ENCODE assay signal across 24 cellular contexts in genomic region chr9:134441227-134442086, GRCh38.
A peak's percentile ranks its signal among the peaks of the same experiment; 100 is the strongest.
DNase-seq lines count a peak whose midpoint lies in the region; ATAC-seq, FAIRE-seq and TF ChIP-seq lines count a peak whose summit lies in the region.
"Had no signal": no experiment of that assay in that cellular context is flagged by ENCODE, and none has a peak within 500 bp of the region (broad histone marks: within the 10 kb centered on the region; RNA-seq: fewer than 3 reads in every experiment).

No MANE protein-coding gene starts in this region.

- H3K79me1 ChIP-seq in H1 (ENCODE audit: low read depth, low read length) (no peaks in the 10 kb centered on the region), neuronal stem cell (ENCODE audit: low read depth, low read length) (no peaks in the 10 kb centered on the region)

- H3K4me3 ChIP-seq in BLaER1 treated with 17β-estradiol and CSF1 and Interleukin-3, amounts not matched to agents 10 nM and 100 nM = peak overlapping the region in 1 of 10 experiments; percentile 1; a peak in 1 of 20 replicates
- H3K4me3 ChIP-seq in NB4 (ENCODE audit: low read depth, low read length) (no peak overlapping the region), H1 (ENCODE audit: extremely low read depth in 1 of 4, insufficient read depth in 2 of 4, low read depth in 3 of 4, low read length in 4 of 4) (no peak overlapping the region), neuronal stem cell (ENCODE audit: low read length in 2 of 2) (peak overlapping the region in 1 of 2 donors; percentile 36)
- H3K4me3 ChIP-seq: ascending aorta, esophagus muscularis mucosa, prostate gland, smooth muscle cell, upper lobe of left lung had no signal

- H3K4ac ChIP-seq in H1 (replicated peaks; ENCODE audit: insufficient read length, low read depth, low read length) = no peak overlapping the region
- no peak overlapping the region for H3K4ac ChIP-seq in neuronal stem cell (ENCODE audit: low read length)

- H4K5ac ChIP-seq in H1 (ENCODE audit: insufficient read length, low read depth, low read length) = no peak overlapping the region

- DNase-seq in NB4 (ENCODE audit: low read depth) (peak; percentile 30), H1 (ENCODE audit: low read depth in 1 of 2, low spot score in 2 of 2) (no peak), neuronal stem cell (ENCODE audit: low spot score) (no peak), NCI-H2227 treated with DMSO at 0.1 percent for 48 hours (lab: John Stamatoyannopoulos, UW) (no peak), NCI-H2081 (lab: John Stamatoyannopoulos, UW) (no peak), NCI-H446 treated with DMSO at 0.1 percent for 48 hours (lab: John Stamatoyannopoulos, UW) (no peak)
- no peak for DNase-seq in activated CD4-positive, alpha-beta T cell treated with anti-CD3 and anti-CD28 coated beads for 36 hours
- DNase-seq: activated B cell treated with CpG ODN at 0.5 μM for 24 hours; activated CD4-positive, alpha-beta memory T cell treated with anti-CD3 and anti-CD28 coated beads, Interleukin-2, amount 10 ng/mL, durations not matched to agents 7 days and 5 days; activated naive CD4-positive, alpha-beta T cell treated with anti-CD3 and anti-CD28 coated beads for 36 hours; activated T-cell treated with anti-CD3 and anti-CD28 coated beads, Interleukin-2, amount 50 U/mL, for 1 hour; effector CD8-positive, alpha-beta T cell; midbrain; NCI-H146; NCI-H82; stimulated activated CD4-positive, alpha-beta T cell treated with anti-CD3 and anti-CD28 coated beads, Interleukin-4, amount 100 ng/mL, for 4 hours had no signal

- no peak overlapping the region for H3K56ac ChIP-seq in H1 (replicated peaks; ENCODE audit: insufficient read length, low read depth, low read length)

- 0 out of 22 replicates have a peak overlapping the region, but pooled peaks of 3 of the 11 experiments have one; percentile 14 to 28 (median 23) for H3K27ac ChIP-seq in BLaER1 treated with 17β-estradiol and CSF1 and Interleukin-3, amounts not matched to agents 10 nM and 100 nM
- H3K27ac ChIP-seq in H1 (ENCODE audit: low read depth, low read length) (no peak overlapping the region), neuronal stem cell (replicated peaks; ENCODE audit: low read length) (no peak overlapping the region)
- H3K27ac ChIP-seq: ascending aorta, esophagus muscularis mucosa, prostate gland, upper lobe of left lung had no signal

- TF ChIP-seq CTCF in NB4 (IDR thresholded peaks at IDR 0.05; ENCODE audit: low read depth, low read length) = no peak
- TF ChIP-seq CTCF in H1 (IDR thresholded peaks at IDR 0.05; ENCODE audit: control extremely low read depth in 1 of 3, insufficient read depth in 1 of 3, low read depth in 1 of 3, low read length in 3 of 3) = no peak

- no peaks in the 10 kb centered on the region for H3K23me2 ChIP-seq in H1 (ENCODE audit: low read depth, low read length)

- TF ChIP-seq POLR2A in NB4 (IDR thresholded peaks at IDR 0.05; ENCODE audit: extremely low read depth, insufficient read length) (no peak), H1 (IDR thresholded peaks at IDR 0.05; ENCODE audit: control extremely low read depth in 1 of 2, low read depth in 2 of 2, low read length in 2 of 2) (no peak)

- peaks cover 54 to 75% (median 69%) of the 10 kb centered on the region in 10 experiments for H3K4me1 ChIP-seq in BLaER1 treated with 17β-estradiol and CSF1 and Interleukin-3, amounts not matched to agents 10 nM and 100 nM
- H3K4me1 ChIP-seq in H1 (replicated peaks in 1 of 4; ENCODE audit: control insufficient read depth in 3 of 4, insufficient read depth in 4 of 4, low read length in 3 of 4) = peaks cover 0 to 9% (median 4%) of the 10 kb centered on the region in 4 experiments; a peak in 4 of 7 replicates
- peaks cover 20 to 25% of the 10 kb centered on the region in 2 donors for H3K4me1 ChIP-seq in neuronal stem cell (ENCODE audit: control insufficient read depth in 2 of 2, insufficient read depth in 1 of 2, low read depth in 1 of 2, low read length in 2 of 2)

- H2BK120ac ChIP-seq in H1 (replicated peaks; ENCODE audit: low read depth, low read length) = no peak overlapping the region
- no peak overlapping the region for H2BK120ac ChIP-seq in neuronal stem cell (ENCODE audit: low read depth, low read length)

- peak overlapping the region; percentile 33; the same call in 1 of the 2 replicates for H2AK5ac ChIP-seq in H1 (ENCODE audit: low read depth, low read length)
- H2AK5ac ChIP-seq in neuronal stem cell (ENCODE audit: low read depth, low read length) = peak overlapping the region; percentile 92

- no peaks in the 10 kb centered on the region for H3K36me3 Mint-ChIP-seq in activated CD4-positive, alpha-beta T cell treated with anti-CD3 and anti-CD28 coated beads for 36 hours (ENCODE audit: low read depth)
- H3K36me3 Mint-ChIP-seq: IgD-negative memory B cell had no signal

- H3K79me2 ChIP-seq in H1 (ENCODE audit: control insufficient read depth in 1 of 2, insufficient read depth in 2 of 2, low read length in 2 of 2) = no peaks in the 10 kb centered on the region

- no peak overlapping the region for H3K23ac ChIP-seq in H1 (ENCODE audit: insufficient read length)
- peak overlapping the region; percentile 87 for H3K23ac ChIP-seq in neuronal stem cell (ENCODE audit: low read depth, low read length, poor library complexity)

- H3K9ac ChIP-seq in BLaER1 treated with 17β-estradiol and CSF1 and Interleukin-3, amounts not matched to agents 10 nM and 100 nM = peak overlapping the region in 8 of 11 experiments; percentile 35 to 58 (median 46); a peak in 11 of 22 replicates
- H3K9ac ChIP-seq in H1 (replicated peaks in 1 of 4; ENCODE audit: extremely low read depth in 1 of 4, low read depth in 3 of 4, low read length in 3 of 4) (no peak overlapping the region), neuronal stem cell (ENCODE audit: low read depth, low read length, poor library complexity) (peak overlapping the region; percentile 78)

- CTCF ChIA-PET in H1 (lab: Charles Lee; ENCODE audit: partially characterized antibody) = interaction anchor here (1.3 to 3.4 kb wide), 12 partner anchors 10 to 272 kb away, joined by 3 to 53 read pairs (median 9); no protein-coding TSS in a partner anchor
- CTCF ChIA-PET in activated CD4-positive, alpha-beta T cell treated with anti-CD3 and anti-CD28 coated beads for 36 hours (lab: Charles Lee) = interaction anchor here (0.5 to 1.4 kb wide), 2 partner anchors 37 to 266 kb away, joined by 3 read pairs; no protein-coding TSS in a partner anchor

- peaks cover 5 to 67% (median 52%) of the 10 kb centered on the region in 11 experiments; a peak in 21 of 22 replicates for H4K20me1 ChIP-seq in BLaER1 treated with 17β-estradiol and CSF1 and Interleukin-3, amounts not matched to agents 10 nM and 100 nM
- H4K20me1 ChIP-seq in H1 (replicated peaks in 1 of 2; ENCODE audit: control insufficient read depth in 1 of 2, insufficient read depth in 2 of 2, low read length in 2 of 2) = peaks cover 0 to 5% of the 10 kb centered on the region in 2 experiments

- H4K91ac ChIP-seq in H1 (replicated peaks; ENCODE audit: insufficient read length, low read length) = peak overlapping the region; percentile 42
- no peak overlapping the region for H4K91ac ChIP-seq in neuronal stem cell (ENCODE audit: low read depth, low read length, poor library complexity)

- peaks cover 0 to 21% (median 11%) of the 10 kb centered on the region in 11 experiments; a peak in 16 of 22 replicates for H3K36me3 ChIP-seq in BLaER1 treated with 17β-estradiol and CSF1 and Interleukin-3, amounts not matched to agents 10 nM and 100 nM
- H3K36me3 ChIP-seq in H1 (ENCODE audit: control insufficient read depth in 2 of 4, insufficient read depth in 4 of 4, low read length in 3 of 4) (peaks cover 0 to 1% (median 0%) of the 10 kb centered on the region in 4 experiments; a peak in 1 of 8 replicates), neuronal stem cell (replicated peaks in 1 of 2; ENCODE audit: control insufficient read depth in 2 of 2, insufficient read depth in 2 of 2, low read length in 2 of 2) (peaks cover 0 to 4% of the 10 kb centered on the region in 2 donors)
- H3K36me3 ChIP-seq: prostate gland had no signal

- peaks cover 21% of the 10 kb centered on the region for H3K4me1 Mint-ChIP-seq in activated CD4-positive, alpha-beta T cell treated with anti-CD3 and anti-CD28 coated beads for 36 hours

- H2BK20ac ChIP-seq in H1 (ENCODE audit: low read length) = no peak overlapping the region

- H3K27me3 ChIP-seq in BLaER1 treated with 17β-estradiol and CSF1 and Interleukin-3, amounts not matched to agents 10 nM and 100 nM = peaks cover 0 to 10% (median 0%) of the 10 kb centered on the region in 11 experiments; a peak in 3 of 22 replicates
- H3K27me3 ChIP-seq in H1 (replicated peaks in 1 of 4; ENCODE audit: control insufficient read depth in 3 of 4, extremely low read depth in 1 of 4, insufficient read depth in 3 of 4, low read length in 3 of 4) (no peaks in the 10 kb centered on the region), neuronal stem cell (ENCODE audit: control insufficient read depth in 3 of 3, insufficient read depth in 3 of 3, low read depth in 1 of 3, low read length in 3 of 3) (no peaks in the 10 kb centered on the region)
- H3K27me3 ChIP-seq: ascending aorta, upper lobe of left lung had no signal

- H3K14ac ChIP-seq in H1 (ENCODE audit: insufficient read length) = no peak overlapping the region
- H3K14ac ChIP-seq in neuronal stem cell (ENCODE audit: low read length) = peak overlapping the region; percentile 96

- H2AFZ ChIP-seq in H1 (ENCODE audit: low read length) (no peak overlapping the region), neuronal stem cell (ENCODE audit: low read length) (no peak overlapping the region)

- H3K18ac ChIP-seq in H1 (ENCODE audit: extremely low read depth, low read length) (no peak overlapping the region), neuronal stem cell (ENCODE audit: low read length) (peak overlapping the region; percentile 98)

- no peak for TF ChIP-seq RAD21 in H1 (IDR thresholded peaks at IDR 0.05 in 1 of 2, conservative IDR thresholded peaks at IDR 0.05 in 1 of 2; ENCODE audit: low read depth in 2 of 2, low read length in 2 of 2)

- intact Hi-C loops in activated CD4-positive, alpha-beta T cell treated with anti-CD3 and anti-CD28 coated beads for 36 hours (cut with DNase I, micrococcal nuclease) = loop anchor here in 1 of 2 experiments (5.0 kb wide), 1 partner anchor 374 kb away; the partner anchor contains the start of gene BRD3

- H2BK12ac ChIP-seq in H1 (ENCODE audit: low read depth, low read length) (peak overlapping the region; percentile 33; the same call in 1 of the 2 replicates), neuronal stem cell (ENCODE audit: low read length) (no peak overlapping the region)

- H3K9me3 Mint-ChIP-seq in activated CD4-positive, alpha-beta T cell treated with anti-CD3 and anti-CD28 coated beads for 36 hours (ENCODE audit: low read depth) = no peaks in the 10 kb centered on the region
- H3K9me3 Mint-ChIP-seq: activated B cell treated with CpG ODN at 0.5 μM for 24 hours; activated naive CD4-positive, alpha-beta T cell treated with anti-CD3 and anti-CD28 coated beads for 36 hours; IgD-negative memory B cell had no signal

- H2BK5ac ChIP-seq in H1 (ENCODE audit: low read depth, low read length) = no peak overlapping the region
- no peak overlapping the region for H2BK5ac ChIP-seq in neuronal stem cell (ENCODE audit: low read length)

- no peak overlapping the region for H3K27ac Mint-ChIP-seq in activated CD4-positive, alpha-beta T cell treated with anti-CD3 and anti-CD28 coated beads for 36 hours
- H3K27ac Mint-ChIP-seq: activated B cell treated with CpG ODN at 0.5 μM for 24 hours; activated CD4-positive, alpha-beta memory T cell treated with anti-CD3 and anti-CD28 coated beads, Interleukin-2, amount 10 ng/mL, durations not matched to agents 7 days and 5 days; activated naive CD4-positive, alpha-beta T cell treated with anti-CD3 and anti-CD28 coated beads for 36 hours; IgD-negative memory B cell; T-helper 2 cell treated with Interferon-gamma antibody and Interleukin-4, amounts not matched to agents 5 μg/mL and 100 μg/mL, for 36 hours had no signal

- peak overlapping the region; percentile 57; the same call in 1 of the 2 replicates for H4K8ac ChIP-seq in H1 (ENCODE audit: extremely low read depth, insufficient read depth, low read length)
- H4K8ac ChIP-seq in neuronal stem cell (ENCODE audit: low read depth, low read length) = peak overlapping the region; percentile 93

- peaks cover 0 to 11% (median 6%) of the 10 kb centered on the region in 11 experiments; a peak in 7 of 22 replicates for H3K9me3 ChIP-seq in BLaER1 treated with 17β-estradiol and CSF1 and Interleukin-3, amounts not matched to agents 10 nM and 100 nM (replicated peaks in 1 of 11)
- H3K9me3 ChIP-seq in H1 (ENCODE audit: insufficient read depth in 2 of 2, low read depth in 1 of 2, low read length in 1 of 2) (peaks cover 0 to 2% of the 10 kb centered on the region in 2 experiments; a peak in 1 of 4 replicates), neuronal stem cell (replicated peaks in 1 of 2; ENCODE audit: control insufficient read depth in 2 of 2, insufficient read depth in 1 of 2, low read depth in 1 of 2, low read length in 2 of 2) (peaks cover 0 to 4% of the 10 kb centered on the region in 2 donors)
- H3K9me3 ChIP-seq: ascending aorta, esophagus muscularis mucosa, prostate gland, upper lobe of left lung had no signal

- no peak for ATAC-seq in activated CD4-positive, alpha-beta T cell treated with anti-CD3 and anti-CD28 coated beads for 36 hours

- peak overlapping the region; percentile 73 to 94 (median 89) for H3K4me2 ChIP-seq in BLaER1 treated with 17β-estradiol and CSF1 and Interleukin-3, amounts not matched to agents 10 nM and 100 nM
- no peak overlapping the region for H3K4me2 ChIP-seq in H1 (ENCODE audit: insufficient read depth in 1 of 2, low read depth in 2 of 2, low read length in 2 of 2)
- no peak overlapping the region for H3K4me2 ChIP-seq in neuronal stem cell (ENCODE audit: insufficient read depth, low read length, poor library complexity, severe bottlenecking)

- H2BK15ac ChIP-seq in H1 (ENCODE audit: low read length) (peak overlapping the region; percentile 92; the same call in 1 of the 2 replicates), neuronal stem cell (ENCODE audit: low read length) (peak overlapping the region; percentile 64)

- H3K4me3 Mint-ChIP-seq in activated CD4-positive, alpha-beta T cell treated with anti-CD3 and anti-CD28 coated beads for 36 hours = no peak overlapping the region
- H3K4me3 Mint-ChIP-seq: activated B cell treated with CpG ODN at 0.5 μM for 24 hours; activated CD4-positive, alpha-beta memory T cell treated with anti-CD3 and anti-CD28 coated beads, Interleukin-2, amount 10 ng/mL, durations not matched to agents 7 days and 5 days; activated naive CD4-positive, alpha-beta T cell treated with anti-CD3 and anti-CD28 coated beads for 36 hours; IgD-negative memory B cell; T-helper 2 cell treated with Interferon-gamma antibody and Interleukin-4, amounts not matched to agents 5 μg/mL and 100 μg/mL, for 36 hours had no signal

- H3K27me3 Mint-ChIP-seq in activated CD4-positive, alpha-beta T cell treated with anti-CD3 and anti-CD28 coated beads for 36 hours = peaks cover 9% of the 10 kb centered on the region

- TF ChIP-seq EP300 in H1 (IDR thresholded peaks at IDR 0.05; ENCODE audit: borderline replicate concordance in 1 of 2, low read depth in 2 of 2, low read length in 2 of 2) = no peak

- POLR2A ChIA-PET in H1 (lab: Charles Lee; ENCODE audit: partially characterized antibody) = no interaction called here
- POLR2A ChIA-PET in activated CD4-positive, alpha-beta T cell treated with anti-CD3 and anti-CD28 coated beads for 36 hours (lab: Charles Lee) = interaction anchor here (0.5 kb wide), 1 partner anchor 50 kb away, joined by 3 read pairs; no protein-coding TSS in a partner anchor

- FAIRE-seq in H1 (lab: Jason Lieb, UNC) = no peak

- 91% methylated on average over 26 of the region's 26 CpGs; no CpG with 5 or more reads in 1 of the 2 experiments for WGBS in H1 (ENCODE audit: extremely low coverage in 1 of 2, insufficient coverage in 1 of 2, insufficient read length in 1 of 2, insufficient replicate concordance in 2 of 2, low coverage in 1 of 2, low lambda C conversion rate in 2 of 2, missing lambda C conversion rate in 1 of 2), 2 experiments
- no CpG with 5 or more reads among the region's 26 CpGs for WGBS in neuronal stem cell (ENCODE audit: extremely low coverage in 2 of 2, insufficient read length in 2 of 2, insufficient replicate concordance in 1 of 2), 2 donors

Comparison
In these comparisons a context has a peak if more than half of its experiments do, and no peak if none do; other contexts are left out.
1. H3K4me2 ChIP-seq: peak in BLaER1 treated with 17β-estradiol and CSF1 and Interleukin-3, amounts not matched to agents 10 nM and 100 nM (11 of 11); none in H1 (0 of 2) and neuronal stem cell (single experiment).
2. H3K9ac ChIP-seq: peak in BLaER1 treated with 17β-estradiol and CSF1 and Interleukin-3, amounts not matched to agents 10 nM and 100 nM (8 of 11) and neuronal stem cell (single experiment); none in H1 (0 of 4).